11 cellular contexts compared by ENCODE assay signal in the genomic region with DNA sequence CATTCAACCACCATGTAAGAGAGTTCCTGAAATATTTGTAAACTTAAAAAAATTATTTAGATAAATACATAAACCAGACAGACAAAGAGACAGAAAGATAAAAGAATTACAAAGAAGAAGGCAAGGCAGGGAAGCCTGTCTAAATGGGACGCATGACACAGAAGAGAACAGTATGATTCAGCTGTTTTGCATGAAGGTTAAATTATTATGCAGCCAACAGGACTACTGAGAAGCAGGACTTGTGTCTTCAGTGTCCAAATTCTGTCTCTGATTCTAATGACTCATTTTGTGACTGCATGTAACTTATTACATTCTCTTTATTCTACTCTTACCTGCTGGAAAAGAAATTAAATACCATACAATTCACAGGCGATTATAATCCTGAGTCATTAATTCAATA.
DNase-seq lines count a peak whose midpoint lies in the region; ATAC-seq lines count a peak whose summit lies in the region.
"Had no signal": no experiment of that assay in that cellular context is flagged by ENCODE, and none has a peak within 500 bp of the region (broad histone marks: within the 10 kb centered on the region; RNA-seq: fewer than 3 reads in every experiment).

No MANE protein-coding gene starts in this region.

- DNase-seq in epithelial cell of prostate (ENCODE audit: low read depth, low spot score) (peak; percentile 20), T-helper 2 cell (no peak), mesenteric fat pad (ENCODE audit: low spot score) (no peak), KG1 (lab: John Stamatoyannopoulos, UW) (no peak)
- no peak for DNase-seq in stimulated activated naive CD4-positive, alpha-beta T cell treated with Interleukin-2 at 50 U/mL for 16 hours (lab: John Stamatoyannopoulos, UW)
- DNase-seq: BE2C, MM.1S had no signal

- peak overlapping the region; percentile 74 for H2AFZ ChIP-seq in ACC112 (ENCODE audit: low read length, unreplicated experiment)

- H3K79me2 ChIP-seq in ACC112 (ENCODE audit: control insufficient read depth, insufficient read depth, low read length, unreplicated experiment): no peaks in the 10 kb centered on the region

- H3K27ac ChIP-seq in ACC112 (ENCODE audit: low read depth, low read length) (peak overlapping the region; percentile 63), epithelial cell of prostate (peak overlapping the region; percentile 12)
- H3K27ac ChIP-seq: SJSA1 had no signal

- H3K36me3 ChIP-seq in ACC112 (ENCODE audit: insufficient read depth, low read length): no peaks in the 10 kb centered on the region
- H3K36me3 ChIP-seq: BE2C, SJSA1 had no signal

- H3K4me1 ChIP-seq in ACC112 (ENCODE audit: control insufficient read depth, insufficient read depth, low read length, unreplicated experiment): peaks cover 26% of the 10 kb centered on the region
- H3K4me1 ChIP-seq: SJSA1 had no signal

- ATAC-seq in GM19395 (IDR thresholded peaks at IDR 0.05; ENCODE audit: unreplicated experiment) (peak; percentile 88), HG03196 (IDR thresholded peaks at IDR 0.05; ENCODE audit: unreplicated experiment) (peak; percentile 92)

- no peak overlapping the region for H3K4me3 ChIP-seq in ACC112 (ENCODE audit: low read depth, low read length)
- H3K4me3 ChIP-seq: SJSA1 had no signal

- H3K27me3 ChIP-seq in ACC112 (ENCODE audit: insufficient read depth, low read length): no peaks in the 10 kb centered on the region
- H3K27me3 ChIP-seq: BE2C, SJSA1 had no signal
